In genomic region chr10:70786799-70787415, GRCh38 we compare ENCODE assay signal across 17 cellular contexts. TPM values are rescaled to one million over a fixed set of nuclear protein-coding genes. Genes with fewer than 3 reads are reported as not detected.
DNase-seq lines count a peak whose midpoint lies in the region; ATAC-seq and TF ChIP-seq lines count a peak whose summit lies in the region.
"Had no signal": no experiment of that assay in that cellular context is flagged by ENCODE, and none has a peak within 500 bp of the region (broad histone marks: within the 10 kb centered on the region; RNA-seq: fewer than 3 reads in every experiment).

No MANE protein-coding gene starts in this region.

- H3K4me3 Mint-ChIP-seq in activated T-cell treated with anti-CD3 and anti-CD28 coated beads, Interleukin-2, amount 50 U/mL, for 72 hours = peak overlapping the region; percentile 10 to 19
- H3K4me3 Mint-ChIP-seq in T-cell = no peak overlapping the region
- H3K4me3 Mint-ChIP-seq: CD4-positive, alpha-beta memory T cell; HFFc6 had no signal

- no peaks in the 10 kb centered on the region for H3K27me3 ChIP-seq in left lung

- H3K4me1 Mint-ChIP-seq in activated T-cell treated with anti-CD3 and anti-CD28 coated beads, Interleukin-2, amount 50 U/mL, for 72 hours (ENCODE audit: low read depth) = peaks cover 17% of the 10 kb centered on the region
- peaks cover 0 to 21% (median 7%) of the 10 kb centered on the region in 3 donors for H3K4me1 Mint-ChIP-seq in T-cell

- peaks cover 25% of the 10 kb centered on the region for H3K27me3 Mint-ChIP-seq in activated T-cell treated with anti-CD3 and anti-CD28 coated beads, Interleukin-2, amount 50 U/mL, for 72 hours (ENCODE audit: low read depth)
- H3K27me3 Mint-ChIP-seq in T-cell = peaks cover 5% of the 10 kb centered on the region in 2 donors

- intact Hi-C loops in left lung (cut with DNase I) = no loop called here

- DNase-seq in AG10803 (ENCODE audit: low read depth) = peak; percentile 59
- DNase-seq in EL = peak; percentile 59
- DNase-seq in activated T-cell treated with anti-CD3 and anti-CD28 coated beads, Interleukin-2, amount 50 U/mL, for 72 hours = peak; percentile 15 to 38
- peak; percentile 25 for DNase-seq in glomerular visceral epithelial cell (ENCODE audit: extremely low spot score)
- no peak for DNase-seq in Ammon's horn (ENCODE audit: low spot score)
- no peak for DNase-seq in left lung
- DNase-seq in T-cell = no peak
- no peak for DNase-seq in NCI-H2227 treated with DMSO at 0.1 percent for 48 hours (lab: John Stamatoyannopoulos, UW)
- DNase-seq: activated CD4-positive, CD25-positive, alpha-beta regulatory T cell treated with anti-CD3 and anti-CD28 coated beads, Interleukin-2, amount 50 U/mL, for 72 hours; CD4-positive, alpha-beta memory T cell; dorsolateral prefrontal cortex; HFFc6; NCI-H1105; NCI-H524; SIG-M5 had no signal

- no peak overlapping the region for H3K27ac Mint-ChIP-seq in activated T-cell treated with anti-CD3 and anti-CD28 coated beads, Interleukin-2, amount 50 U/mL, for 72 hours
- H3K27ac Mint-ChIP-seq in T-cell = no peak overlapping the region
- H3K27ac Mint-ChIP-seq: CD4-positive, alpha-beta memory T cell; HFFc6 had no signal

- H3K4me1 ChIP-seq in left lung = no peaks in the 10 kb centered on the region

- TF ChIP-seq CTCF in AG10803 (conservative IDR thresholded peaks at IDR 0.05; ENCODE audit: low read length) (no peak), left lung (IDR thresholded peaks at IDR 0.05) (no peak)

- no peaks in the 10 kb centered on the region for H3K9me3 ChIP-seq in left lung

- POLR2A ChIA-PET in T-cell (lab: Charles Lee) = no interaction called here

- no peaks in the 10 kb centered on the region for H3K36me3 Mint-ChIP-seq in activated T-cell treated with anti-CD3 and anti-CD28 coated beads, Interleukin-2, amount 50 U/mL, for 72 hours (ENCODE audit: insufficient read depth in 2 of 2)
- no peaks in the 10 kb centered on the region for H3K36me3 Mint-ChIP-seq in T-cell
- H3K36me3 Mint-ChIP-seq: CD4-positive, alpha-beta memory T cell had no signal

- no peak overlapping the region for H3K27ac ChIP-seq in left lung
- H3K27ac ChIP-seq: dorsolateral prefrontal cortex had no signal

- no peaks in the 10 kb centered on the region for H3K36me3 ChIP-seq in left lung

- ATAC-seq in activated T-cell treated with anti-CD3 and anti-CD28 coated beads, Interleukin-2, amount 50 U/mL, for 72 hours (replicated peaks in 1 of 2) = peak; percentile 86 to 89
- ATAC-seq in left lung (no peak), T-cell (replicated peaks in 1 of 4) (no peak)
- ATAC-seq: sciatic nerve had no signal

- CTCF ChIA-PET in T-cell (lab: Charles Lee) = no interaction called here

- H3K4me3 ChIP-seq in AG10803 (ENCODE audit: low read length) (no peak overlapping the region), left lung (no peak overlapping the region)
- H3K4me3 ChIP-seq: dorsolateral prefrontal cortex had no signal

- H3K9me3 Mint-ChIP-seq in activated T-cell treated with anti-CD3 and anti-CD28 coated beads, Interleukin-2, amount 50 U/mL, for 72 hours = no peaks in the 10 kb centered on the region
- H3K9me3 Mint-ChIP-seq in T-cell = no peaks in the 10 kb centered on the region
- H3K9me3 Mint-ChIP-seq: CD4-positive, alpha-beta memory T cell; HFFc6 had no signal

RNA-seq across cellular contexts. Expression of gene TBATA, which starts 1.7 kb away (rescaled TPM):
- not detected for total RNA-seq in activated T-cell treated with anti-CD3 and anti-CD28 coated beads, Interleukin-2, amount 50 U/mL, for 72 hours
- total RNA-seq in left lung (not detected), T-cell (not detected)
- total RNA-seq: CD4-positive, alpha-beta memory T cell; dorsolateral prefrontal cortex; HFFc6; HT-29; sciatic nerve had no signal

RNA-seq across cellular contexts. Expression of gene SGPL1, which starts 28.8 kb away (rescaled TPM):
- total RNA-seq in activated T-cell treated with anti-CD3 and anti-CD28 coated beads, Interleukin-2, amount 50 U/mL, for 72 hours = 10 to 100 TPM; 61.3 to 77.6 TPM
- total RNA-seq in left lung (10 to 100 TPM; 53.8 to 60.6 TPM), T-cell (10 to 100 TPM; 25.0 to 36.8 (median 27.9) TPM)

Comparison
In these comparisons a context has a peak if more than half of its experiments do, and no peak if none do; other contexts are left out.
1. DNase-seq: peak in AG10803 (single experiment), EL (single experiment), activated T-cell treated with anti-CD3 and anti-CD28 coated beads, Interleukin-2, amount 50 U/mL, for 72 hours (2 of 2) and glomerular visceral epithelial cell (single experiment); none in Ammon's horn (single experiment), left lung (0 of 2), T-cell (0 of 34) and NCI-H2227 treated with DMSO at 0.1 percent for 48 hours (single experiment).
2. ATAC-seq: peak in activated T-cell treated with anti-CD3 and anti-CD28 coated beads, Interleukin-2, amount 50 U/mL, for 72 hours (2 of 2); none in left lung (single experiment) and T-cell (0 of 4).
3. H3K4me3 Mint-ChIP-seq: peak in activated T-cell treated with anti-CD3 and anti-CD28 coated beads, Interleukin-2, amount 50 U/mL, for 72 hours (2 of 2); none in T-cell (0 of 3).